8 cellular contexts compared by ENCODE assay signal in the genomic region with DNA sequence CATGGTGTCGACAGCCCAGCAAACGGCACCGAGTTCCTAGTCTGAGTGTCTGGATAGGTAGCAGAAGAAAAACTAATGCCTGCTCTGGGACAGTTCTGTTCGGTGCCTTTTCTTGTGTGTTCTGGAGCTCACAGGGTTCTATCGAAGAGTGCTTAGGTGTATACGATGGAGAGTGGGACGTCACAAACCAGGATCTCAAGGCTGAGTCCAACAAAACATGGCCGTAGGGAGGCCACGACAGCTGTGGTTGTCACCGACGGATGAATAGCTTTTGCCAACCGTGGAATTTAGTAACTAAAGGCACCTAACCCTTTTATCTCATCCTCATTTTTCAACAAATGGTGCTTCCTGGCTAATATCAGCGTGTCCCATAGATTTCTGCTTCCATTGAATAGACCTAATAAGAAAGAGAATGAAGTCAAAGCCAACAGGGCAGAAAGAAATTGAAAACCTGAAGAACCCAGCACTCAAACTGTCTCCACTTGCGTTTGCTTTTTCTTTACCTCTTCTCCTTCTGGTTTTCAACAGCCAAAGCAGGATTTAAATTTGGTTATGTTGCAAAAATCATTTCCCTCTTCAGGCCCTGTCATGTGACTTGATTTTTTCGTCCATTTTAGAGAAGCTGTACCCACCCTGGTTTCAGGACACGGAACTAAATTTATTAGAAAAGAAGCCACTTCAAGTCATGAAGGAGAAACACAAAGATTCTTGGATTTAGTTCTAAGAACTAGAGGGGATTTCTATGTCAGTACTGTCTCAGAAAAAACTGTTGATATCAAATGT. TPM values are rescaled to one million over a fixed set of nuclear protein-coding genes. Genes with fewer than 3 reads are reported as not detected.
DNase-seq lines count a peak whose midpoint lies in the region; ATAC-seq and TF ChIP-seq lines count a peak whose summit lies in the region.

No MANE protein-coding gene starts in this region.

- H3K9me3 Mint-ChIP-seq in brain, result no peaks in the 10 kb centered on the region

- TF ChIP-seq POLR2A in vagina (IDR thresholded peaks at IDR 0.05), result no peak

- no peak overlapping the region for H2BK5ac ChIP-seq in mesendoderm (ENCODE audit: low read length)

- H2AFZ ChIP-seq in SK-N-SH (ENCODE audit: low read depth), result peak overlapping the region; percentile 90; the same call in 1 of the 2 replicates
- H2AFZ ChIP-seq in Loucy (ENCODE audit: low read length), result peak overlapping the region; percentile 86

- no peak overlapping the region for H3K4ac ChIP-seq in mesendoderm (ENCODE audit: low read depth, low read length)

- peaks cover 13 to 21% of the 10 kb centered on the region in 2 experiments for H3K36me3 ChIP-seq in SK-N-SH (replicated peaks in 1 of 2; ENCODE audit: control insufficient read depth in 1 of 2, insufficient read depth in 2 of 2, low read length in 1 of 2)
- H3K36me3 ChIP-seq in Loucy (ENCODE audit: insufficient read depth, low read length), result peaks cover 11% of the 10 kb centered on the region; the same call in 1 of the 2 replicates
- peaks cover 3% of the 10 kb centered on the region for H3K36me3 ChIP-seq in mesendoderm (ENCODE audit: control insufficient read depth, insufficient read depth, low read length)
- H3K36me3 ChIP-seq in vagina, result peaks cover 0 to 1% of the 10 kb centered on the region in 2 donors

- no peaks in the 10 kb centered on the region for H3K27me3 ChIP-seq in SK-N-SH (ENCODE audit: insufficient read depth)
- no peaks in the 10 kb centered on the region for H3K27me3 ChIP-seq in Loucy (ENCODE audit: insufficient read depth, low read length, poor library complexity, severe bottlenecking)
- H3K27me3 ChIP-seq in mesendoderm (ENCODE audit: insufficient read depth, low read length, poor library complexity), result no peaks in the 10 kb centered on the region
- H3K27me3 ChIP-seq in vagina, result no peaks in the 10 kb centered on the region

- no peak overlapping the region for H2BK15ac ChIP-seq in mesendoderm (replicated peaks; ENCODE audit: low read depth)

- H3K9ac ChIP-seq in SK-N-SH (peak overlapping the region; percentile 68; the same call in 1 of the 2 replicates), Loucy (ENCODE audit: low read depth, low read length, poor library complexity, severe bottlenecking) (peak overlapping the region; percentile 89), mesendoderm (ENCODE audit: low read length) (peak overlapping the region; percentile 73)

- peaks cover 76% of the 10 kb centered on the region for H3K4me1 Mint-ChIP-seq in brain

- H3K79me2 ChIP-seq in SK-N-SH (ENCODE audit: insufficient read depth) (peaks cover 17% of the 10 kb centered on the region), Loucy (ENCODE audit: insufficient read depth, low read length) (peaks cover 27% of the 10 kb centered on the region), mesendoderm (ENCODE audit: control insufficient read depth, insufficient read depth, low read length) (no peaks in the 10 kb centered on the region)

- TF ChIP-seq EP300 in SK-N-SH (IDR thresholded peaks at IDR 0.05; ENCODE audit: borderline replicate concordance in 1 of 2, low read depth in 1 of 2, low read length in 1 of 2), result no peak

- no peaks in the 10 kb centered on the region for H4K20me1 ChIP-seq in SK-N-SH (ENCODE audit: insufficient read depth)
- no peaks in the 10 kb centered on the region for H4K20me1 ChIP-seq in Loucy (ENCODE audit: insufficient read depth, low read length, poor library complexity, severe bottlenecking)

- H3K9me3 ChIP-seq in SK-N-SH (no peaks in the 10 kb centered on the region), Loucy (ENCODE audit: insufficient read depth, low read depth, low read length) (no peaks in the 10 kb centered on the region), vagina (no peaks in the 10 kb centered on the region)

- H3K79me1 ChIP-seq in mesendoderm (ENCODE audit: low read length), result no peaks in the 10 kb centered on the region

- H3K4me3 ChIP-seq in SK-N-SH (ENCODE audit: low read depth in 2 of 2, low read length in 1 of 2), result peak overlapping the region; percentile 83 to 94
- H3K4me3 ChIP-seq in Loucy (ENCODE audit: low read length, poor library complexity, severe bottlenecking), result peak overlapping the region; percentile 96
- H3K4me3 ChIP-seq in mesendoderm (ENCODE audit: low read length), result peak overlapping the region; percentile 36
- H3K4me3 ChIP-seq in vagina, result peak overlapping the region; percentile 67 to 98

- peaks cover 6% of the 10 kb centered on the region for H3K27me3 Mint-ChIP-seq in brain

- H4K5ac ChIP-seq in mesendoderm (ENCODE audit: low read length), result no peak overlapping the region

- no peak overlapping the region for H3K18ac ChIP-seq in mesendoderm (ENCODE audit: low read length)

- H3K27ac ChIP-seq in SK-N-SH (ENCODE audit: low read depth in 2 of 2, low read length in 1 of 2) (peak overlapping the region; percentile 81 to 91), mesendoderm (ENCODE audit: low read depth, low read length) (no peak overlapping the region), vagina (peak overlapping the region; percentile 91)

- H3K23ac ChIP-seq in mesendoderm (ENCODE audit: low read length), result no peak overlapping the region

- CTCF ChIA-PET in SK-N-SH (lab: Yijun Ruan, JAX), result interaction anchor here (0.6 to 1.9 kb wide), 5 partner anchors 26 to 74 kb away, joined by 3 to 8 read pairs (median 3); a partner anchor contains a TSS

- peak overlapping the region; percentile 89 to 99 (median 97) for H3K4me3 Mint-ChIP-seq in brain

- peaks cover 3% of the 10 kb centered on the region for H3F3A ChIP-seq in SK-N-SH (replicated peaks; ENCODE audit: insufficient read depth)
- no peaks in the 10 kb centered on the region for H3F3A ChIP-seq in Loucy (ENCODE audit: low read depth)

- peak overlapping the region; percentile 80 for H3K56ac ChIP-seq in mesendoderm (ENCODE audit: low read length)

- WGBS in SK-N-SH (ENCODE audit: low lambda C conversion rate), result 29% methylated on average over 16 of the region's 16 CpGs
- WGBS in mesendoderm (ENCODE audit: extremely low coverage, insufficient coverage, low lambda C conversion rate), result no CpG with 5 or more reads among the region's 16 CpGs

- DNase-seq in SK-N-SH (no peak), mesendoderm (no peak), vagina (ENCODE audit: extremely low spot score in 2 of 2) (no peak), retina (no peak)

- H3K27ac Mint-ChIP-seq in brain, result peak overlapping the region; percentile 90 to 97 (median 95)

- TF ChIP-seq CTCF in SK-N-SH (IDR thresholded peaks at IDR 0.05) (no peak), Loucy (conservative IDR thresholded peaks at IDR 0.05; ENCODE audit: low read length) (no peak), brain (conservative IDR thresholded peaks at IDR 0.05) (no peak), vagina (IDR thresholded peaks at IDR 0.05) (no peak)

- POLR2A ChIA-PET in SK-N-SH (lab: Yijun Ruan, JAX), result interaction anchor here (0.6 to 1.5 kb wide), 4 partner anchors 19 to 763 kb away, joined by 3 to 11 read pairs (median 5); a partner anchor contains a TSS

- TF ChIP-seq RAD21 in SK-N-SH (IDR thresholded peaks at IDR 0.05; ENCODE audit: low read length), result no peak

- intact Hi-C loops in vagina (cut with DNase I), result no loop called here

- ATAC-seq in SK-N-SH treated with all-trans-retinoic acid at 6 μM for 48 hours (no peak), GM19455 (IDR thresholded peaks at IDR 0.05; ENCODE audit: unreplicated experiment) (no peak)

- no peak overlapping the region for H2AK5ac ChIP-seq in mesendoderm (ENCODE audit: low read length)

- no peak overlapping the region for H4K8ac ChIP-seq in mesendoderm (ENCODE audit: low read depth, low read length)

- H2BK120ac ChIP-seq in mesendoderm (ENCODE audit: low read depth, low read length), result no peak overlapping the region

- peak overlapping the region; percentile 86 for H3K4me2 ChIP-seq in SK-N-SH
- H3K4me2 ChIP-seq in Loucy (ENCODE audit: low read depth, low read length, poor library complexity, severe bottlenecking), result peak overlapping the region; percentile 85
- peak overlapping the region; percentile 70 for H3K4me2 ChIP-seq in mesendoderm (ENCODE audit: low read length)

- H3K36me3 Mint-ChIP-seq in brain, result peaks cover 15% of the 10 kb centered on the region

- H3K9me2 ChIP-seq in SK-N-SH, result no peaks in the 10 kb centered on the region
- H3K9me2 ChIP-seq in Loucy (replicated peaks; ENCODE audit: low read depth, low read length), result no peaks in the 10 kb centered on the region

- H3K4me1 ChIP-seq in SK-N-SH (ENCODE audit: control insufficient read depth in 1 of 2, insufficient read depth in 2 of 2, low read depth in 1 of 2, low read length in 1 of 2), result peaks cover 0 to 14% of the 10 kb centered on the region in 2 experiments; a peak in 2 of 4 replicates
- H3K4me1 ChIP-seq in Loucy (ENCODE audit: insufficient read depth, low read length, poor library complexity, severe bottlenecking), result peaks cover 10% of the 10 kb centered on the region
- H3K4me1 ChIP-seq in mesendoderm (ENCODE audit: control insufficient read depth, low read depth, low read length), result no peaks in the 10 kb centered on the region
- peaks cover 22% of the 10 kb centered on the region for H3K4me1 ChIP-seq in vagina

TF ChIP-seq in SK-N-SH treated with all-trans-retinoic acid at 6 μM for 48 hours, 23 proteins besides CTCF, POLR2A, EP300 and RAD21 (continues in another document):
- TF ChIP-seq ZFP3 (CRISPR knock-in tag; IDR thresholded peaks at IDR 0.05), result no peak
- no peak for TF ChIP-seq BACH2 (CRISPR knock-in tag; IDR thresholded peaks at IDR 0.05; ENCODE audit: borderline replicate concordance)
- TF ChIP-seq ZFP30 (CRISPR knock-in tag; IDR thresholded peaks at IDR 0.05), result no peak
- TF ChIP-seq TOX (CRISPR knock-in tag; IDR thresholded peaks at IDR 0.05; ENCODE audit: borderline replicate concordance), result no peak
- no peak for TF ChIP-seq ZNF565 (CRISPR knock-in tag; conservative IDR thresholded peaks at IDR 0.05; ENCODE audit: low read depth)
- TF ChIP-seq ARNTL (CRISPR knock-in tag; IDR thresholded peaks at IDR 0.05; ENCODE audit: borderline replicate concordance, low read depth), result no peak
- no peak for TF ChIP-seq ZNF8 (CRISPR knock-in tag; IDR thresholded peaks at IDR 0.05)
- no peak for TF ChIP-seq OSR1 (CRISPR knock-in tag; IDR thresholded peaks at IDR 0.05)
- TF ChIP-seq CSDC2 (CRISPR knock-in tag; IDR thresholded peaks at IDR 0.05), result no peak

RNA-seq across cellular contexts. Expression of a gene that starts 0.8 kb away (rescaled TPM):
- polyA plus RNA-seq in SK-N-SH (2012; rRNA removed) (3.3 TPM in 2 replicates), brain (ENCODE audit: insufficient read depth, low read depth, low replicate concordance) (15.5 TPM)
- 4.5 and 4.7 TPM in 2 replicates for polyA plus RNA-seq in SK-N-SH (2012; cell fraction: cytosol; rRNA removed)
- 8.8 and 11.7 TPM in 2 replicates for polyA plus RNA-seq in SK-N-SH (2012; cell fraction: nucleus; rRNA removed)
- 2.8 TPM for polyA plus RNA-seq in mesendoderm (2013, experiment 1 of 2)
- polyA plus RNA-seq in mesendoderm (2013, experiment 2 of 2), result 3.4 TPM
- total RNA-seq in vagina, result 22.8 TPM

RNA-seq across cellular contexts. Expression of a gene that starts 42.9 kb away (rescaled TPM):
- polyA plus RNA-seq in SK-N-SH (2012; rRNA removed) (9.4 and 11.6 TPM in 2 replicates), brain (ENCODE audit: insufficient read depth, low read depth, low replicate concordance) (5.9 TPM)
- polyA plus RNA-seq in SK-N-SH (2012; cell fraction: cytosol; rRNA removed), result 5.7 and 6.7 TPM in 2 replicates
- polyA plus RNA-seq in SK-N-SH (2012; cell fraction: nucleus; rRNA removed), result 27.7 and 55.9 TPM in 2 replicates
- 37.8 TPM for polyA plus RNA-seq in mesendoderm (2013, experiment 1 of 2)
- 38.3 TPM for polyA plus RNA-seq in mesendoderm (2013, experiment 2 of 2)
- 55.0 TPM for total RNA-seq in vagina

Comparison
In these comparisons a context has a peak if more than half of its experiments do, and no peak if none do; other contexts are left out.
1. H3K4me3 ChIP-seq: peak in every context shown above with its lines; median percentile 96 in Loucy; 88 in SK-N-SH; 82 in vagina; 36 in mesendoderm.